7 cellular contexts compared by ENCODE assay signal in the genomic region with DNA sequence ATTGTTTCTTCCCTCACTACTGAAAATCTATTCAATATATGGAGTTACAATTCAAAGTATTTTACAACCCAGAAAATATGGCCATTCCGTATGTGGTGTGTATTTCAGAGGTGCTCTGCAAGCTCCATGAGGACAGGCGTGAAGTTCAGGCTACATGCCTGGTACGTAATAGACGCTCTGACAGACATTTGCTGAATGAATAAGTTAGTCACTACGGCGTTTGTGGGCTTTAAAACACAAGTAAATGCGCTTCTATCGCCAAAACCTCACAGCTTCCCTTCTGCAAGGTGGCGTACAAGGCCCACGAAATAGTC. TPM values are rescaled to one million over a fixed set of nuclear protein-coding genes. Genes with fewer than 3 reads are reported as not detected.
DNase-seq lines count a peak whose midpoint lies in the region.

No MANE protein-coding gene starts in this region.

- peak overlapping the region; percentile 94 for H3K4me3 Mint-ChIP-seq in activated naive CD8-positive, alpha-beta T cell treated with anti-CD3 and anti-CD28 coated beads for 36 hours
- H3K4me3 Mint-ChIP-seq in immature natural killer cell, result peak overlapping the region; percentile 87 to 98 (median 90)

- H3K9me3 ChIP-seq in HUES6 (ENCODE audit: control insufficient read depth, insufficient read depth, low read depth, low read length) (no peaks in the 10 kb centered on the region), subcutaneous abdominal adipose tissue (ENCODE audit: control insufficient read depth in 5 of 5, low read length in 5 of 5) (no peaks in the 10 kb centered on the region)

- peaks cover 2% of the 10 kb centered on the region for H3K9me3 Mint-ChIP-seq in activated naive CD8-positive, alpha-beta T cell treated with anti-CD3 and anti-CD28 coated beads for 36 hours
- peaks cover 0 to 2% (median 0%) of the 10 kb centered on the region in 6 donors for H3K9me3 Mint-ChIP-seq in immature natural killer cell

- H3K36me3 ChIP-seq in HUES6 (ENCODE audit: control insufficient read depth, insufficient read depth, low read length) (peaks cover 12% of the 10 kb centered on the region), subcutaneous abdominal adipose tissue (ENCODE audit: control insufficient read depth in 5 of 5, insufficient read depth in 5 of 5, low read length in 5 of 5) (peaks cover 7 to 11% (median 9%) of the 10 kb centered on the region in 5 donors)

- H3K4me1 ChIP-seq in HUES6 (ENCODE audit: control insufficient read depth, insufficient read depth, low read length) (peaks cover 6% of the 10 kb centered on the region), subcutaneous abdominal adipose tissue (ENCODE audit: control insufficient read depth in 5 of 5, insufficient read depth in 5 of 5, low read length in 5 of 5) (peaks cover 0 to 32% (median 19%) of the 10 kb centered on the region in 5 donors)

- H3K27ac ChIP-seq in HUES6 (ENCODE audit: low read depth, low read length) (no peak overlapping the region), subcutaneous abdominal adipose tissue (ENCODE audit: low read depth, low read length) (peak overlapping the region; percentile 96)

- H3K27ac Mint-ChIP-seq in activated naive CD8-positive, alpha-beta T cell treated with anti-CD3 and anti-CD28 coated beads for 36 hours, result peak overlapping the region; percentile 94
- peak overlapping the region; percentile 96 to 99 (median 98) for H3K27ac Mint-ChIP-seq in immature natural killer cell

- H3K9ac ChIP-seq in HUES6 (ENCODE audit: low read length) (peak overlapping the region; percentile 55), subcutaneous abdominal adipose tissue (ENCODE audit: low read length in 5 of 5) (peak overlapping the region; percentile 48 to 80 (median 60))

- H3K27me3 ChIP-seq in HUES6 (ENCODE audit: control insufficient read depth, insufficient read depth, low read length) (peaks cover 8% of the 10 kb centered on the region; the same call in 1 of the 2 replicates), subcutaneous abdominal adipose tissue (ENCODE audit: control insufficient read depth in 5 of 5, insufficient read depth in 4 of 5, low read length in 5 of 5) (no peaks in the 10 kb centered on the region)

- peaks cover 23% of the 10 kb centered on the region for H3K36me3 Mint-ChIP-seq in activated naive CD8-positive, alpha-beta T cell treated with anti-CD3 and anti-CD28 coated beads for 36 hours
- peaks cover 11 to 16% (median 12%) of the 10 kb centered on the region in 3 donors for H3K36me3 Mint-ChIP-seq in immature natural killer cell

- H3K4me3 ChIP-seq in HUES6 (ENCODE audit: low read depth, low read length), result peak overlapping the region; percentile 72
- H3K4me3 ChIP-seq in subcutaneous abdominal adipose tissue (ENCODE audit: low read depth in 1 of 5, low read length in 5 of 5), result peak overlapping the region; percentile 66 to 95 (median 88)

- DNase-seq in activated naive CD8-positive, alpha-beta T cell treated with anti-CD3 and anti-CD28 coated beads for 36 hours, result no peak
- no peak for DNase-seq in immature natural killer cell
- DNase-seq in nucleus accumbens (lab: John Stamatoyannopoulos, UW), result no peak
- DNase-seq in T1000 (lab: John Stamatoyannopoulos, UW), result no peak
- DNase-seq in stimulated activated CD4-positive, alpha-beta T cell treated with anti-CD3 and anti-CD28 coated beads, Interleukin-4, amount 100 ng/mL, for 24 hours, result no peak

- H3K4me1 Mint-ChIP-seq in activated naive CD8-positive, alpha-beta T cell treated with anti-CD3 and anti-CD28 coated beads for 36 hours, result peaks cover 37% of the 10 kb centered on the region
- peaks cover 51% of the 10 kb centered on the region in 2 donors for H3K4me1 Mint-ChIP-seq in immature natural killer cell

- H3K27me3 Mint-ChIP-seq in activated naive CD8-positive, alpha-beta T cell treated with anti-CD3 and anti-CD28 coated beads for 36 hours, result no peaks in the 10 kb centered on the region
- peaks cover 17 to 34% (median 26%) of the 10 kb centered on the region in 3 donors for H3K27me3 Mint-ChIP-seq in immature natural killer cell (ENCODE audit: low read depth in 3 of 3)

RNA-seq across cellular contexts. Expression of gene TIPARP, which starts 0.7 kb away (rescaled TPM):
- 10 to 100 TPM; 26.9 to 27.0 TPM for total RNA-seq in activated naive CD8-positive, alpha-beta T cell treated with anti-CD3 and anti-CD28 coated beads for 36 hours
- polyA plus RNA-seq in immature natural killer cell, result 10 to 100 TPM; 21.7 to 32.6 (median 22.6) TPM
